Comparison of ENCODE assay signal across 2 cellular contexts in the genomic region with DNA sequence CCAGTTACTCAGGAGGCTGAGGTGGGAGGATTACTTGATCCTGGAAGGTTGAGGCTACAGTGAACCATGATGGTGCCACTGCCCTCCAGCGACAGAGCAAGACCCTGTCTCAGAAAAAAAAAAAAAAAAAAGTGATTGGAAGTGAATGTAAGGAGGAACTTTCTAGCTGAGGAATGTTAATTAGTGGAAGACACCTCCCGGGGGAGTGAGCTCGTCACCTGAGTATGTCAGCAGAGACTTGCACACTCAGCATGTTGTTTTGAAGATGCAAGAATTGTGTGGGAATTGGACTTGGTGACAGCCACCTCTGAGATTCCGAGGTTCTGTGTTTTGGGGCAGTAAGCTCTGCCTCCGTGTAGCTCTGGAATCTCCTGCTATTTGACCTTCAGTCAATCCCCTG.
A peak's percentile ranks its signal among the peaks of the same experiment; 100 is the strongest.
TF ChIP-seq lines count a peak whose summit lies in the region.

No MANE protein-coding gene starts in this region.

TF ChIP-seq in GM23338, 12 proteins besides CTCF, POLR2A, EP300 and RAD21 (continues in another document):
- no peak for TF ChIP-seq ZNF331 (CRISPR knock-in tag; IDR thresholded peaks at IDR 0.05; ENCODE audit: low read depth)
- TF ChIP-seq, protein P1, sequence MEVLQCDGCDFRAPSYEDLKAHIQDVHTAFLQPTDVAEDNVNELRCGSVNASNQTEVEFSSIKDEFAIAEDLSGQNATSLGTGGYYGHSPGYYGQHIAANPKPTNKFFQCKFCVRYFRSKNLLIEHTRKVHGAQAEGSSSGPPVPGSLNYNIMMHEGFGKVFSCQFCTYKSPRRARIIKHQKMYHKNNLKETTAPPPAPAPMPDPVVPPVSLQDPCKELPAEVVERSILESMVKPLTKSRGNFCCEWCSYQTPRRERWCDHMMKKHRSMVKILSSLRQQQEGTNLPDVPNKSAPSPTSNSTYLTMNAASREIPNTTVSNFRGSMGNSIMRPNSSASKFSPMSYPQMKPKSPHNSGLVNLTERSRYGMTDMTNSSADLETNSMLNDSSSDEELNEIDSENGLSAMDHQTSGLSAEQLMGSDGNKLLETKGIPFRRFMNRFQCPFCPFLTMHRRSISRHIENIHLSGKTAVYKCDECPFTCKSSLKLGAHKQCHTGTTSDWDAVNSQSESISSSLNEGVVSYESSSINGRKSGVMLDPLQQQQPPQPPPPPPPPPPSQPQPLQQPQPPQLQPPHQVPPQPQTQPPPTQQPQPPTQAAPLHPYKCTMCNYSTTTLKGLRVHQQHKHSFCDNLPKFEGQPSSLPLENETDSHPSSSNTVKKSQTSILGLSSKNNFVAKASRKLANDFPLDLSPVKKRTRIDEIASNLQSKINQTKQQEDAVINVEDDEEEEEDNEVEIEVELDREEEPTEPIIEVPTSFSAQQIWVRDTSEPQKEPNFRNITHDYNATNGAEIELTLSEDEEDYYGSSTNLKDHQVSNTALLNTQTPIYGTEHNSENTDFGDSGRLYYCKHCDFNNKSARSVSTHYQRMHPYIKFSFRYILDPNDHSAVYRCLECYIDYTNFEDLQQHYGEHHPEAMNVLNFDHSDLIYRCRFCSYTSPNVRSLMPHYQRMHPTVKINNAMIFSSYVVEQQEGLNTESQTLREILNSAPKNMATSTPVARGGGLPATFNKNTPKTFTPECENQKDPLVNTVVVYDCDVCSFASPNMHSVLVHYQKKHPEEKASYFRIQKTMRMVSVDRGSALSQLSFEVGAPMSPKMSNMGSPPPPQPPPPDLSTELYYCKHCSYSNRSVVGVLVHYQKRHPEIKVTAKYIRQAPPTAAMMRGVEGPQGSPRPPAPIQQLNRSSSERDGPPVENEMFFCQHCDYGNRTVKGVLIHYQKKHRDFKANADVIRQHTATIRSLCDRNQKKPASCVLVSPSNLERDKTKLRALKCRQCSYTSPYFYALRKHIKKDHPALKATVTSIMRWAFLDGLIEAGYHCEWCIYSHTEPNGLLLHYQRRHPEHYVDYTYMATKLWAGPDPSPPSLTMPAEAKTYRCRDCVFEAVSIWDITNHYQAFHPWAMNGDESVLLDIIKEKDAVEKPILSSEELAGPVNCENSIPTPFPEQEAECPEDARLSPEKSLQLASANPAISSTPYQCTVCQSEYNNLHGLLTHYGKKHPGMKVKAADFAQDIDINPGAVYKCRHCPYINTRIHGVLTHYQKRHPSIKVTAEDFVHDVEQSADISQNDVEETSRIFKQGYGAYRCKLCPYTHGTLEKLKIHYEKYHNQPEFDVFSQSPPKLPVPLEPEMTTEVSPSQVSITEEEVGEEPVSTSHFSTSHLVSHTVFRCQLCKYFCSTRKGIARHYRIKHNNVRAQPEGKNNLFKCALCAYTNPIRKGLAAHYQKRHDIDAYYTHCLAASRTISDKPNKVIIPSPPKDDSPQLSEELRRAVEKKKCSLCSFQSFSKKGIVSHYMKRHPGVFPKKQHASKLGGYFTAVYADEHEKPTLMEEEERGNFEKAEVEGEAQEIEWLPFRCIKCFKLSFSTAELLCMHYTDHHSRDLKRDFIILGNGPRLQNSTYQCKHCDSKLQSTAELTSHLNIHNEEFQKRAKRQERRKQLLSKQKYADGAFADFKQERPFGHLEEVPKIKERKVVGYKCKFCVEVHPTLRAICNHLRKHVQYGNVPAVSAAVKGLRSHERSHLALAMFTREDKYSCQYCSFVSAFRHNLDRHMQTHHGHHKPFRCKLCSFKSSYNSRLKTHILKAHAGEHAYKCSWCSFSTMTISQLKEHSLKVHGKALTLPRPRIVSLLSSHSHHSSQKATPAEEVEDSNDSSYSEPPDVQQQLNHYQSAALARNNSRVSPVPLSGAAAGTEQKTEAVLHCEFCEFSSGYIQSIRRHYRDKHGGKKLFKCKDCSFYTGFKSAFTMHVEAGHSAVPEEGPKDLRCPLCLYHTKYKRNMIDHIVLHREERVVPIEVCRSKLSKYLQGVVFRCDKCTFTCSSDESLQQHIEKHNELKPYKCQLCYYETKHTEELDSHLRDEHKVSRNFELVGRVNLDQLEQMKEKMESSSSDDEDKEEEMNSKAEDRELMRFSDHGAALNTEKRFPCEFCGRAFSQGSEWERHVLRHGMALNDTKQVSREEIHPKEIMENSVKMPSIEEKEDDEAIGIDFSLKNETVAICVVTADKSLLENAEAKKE (CRISPR knock-in tag; IDR thresholded peaks at IDR 0.05): no peak
- no peak for TF ChIP-seq ZNF114 (CRISPR knock-in tag; IDR thresholded peaks at IDR 0.05)
- TF ChIP-seq NANOG (IDR thresholded peaks at IDR 0.05; ENCODE audit: borderline replicate concordance): no peak
- TF ChIP-seq, protein P2, sequence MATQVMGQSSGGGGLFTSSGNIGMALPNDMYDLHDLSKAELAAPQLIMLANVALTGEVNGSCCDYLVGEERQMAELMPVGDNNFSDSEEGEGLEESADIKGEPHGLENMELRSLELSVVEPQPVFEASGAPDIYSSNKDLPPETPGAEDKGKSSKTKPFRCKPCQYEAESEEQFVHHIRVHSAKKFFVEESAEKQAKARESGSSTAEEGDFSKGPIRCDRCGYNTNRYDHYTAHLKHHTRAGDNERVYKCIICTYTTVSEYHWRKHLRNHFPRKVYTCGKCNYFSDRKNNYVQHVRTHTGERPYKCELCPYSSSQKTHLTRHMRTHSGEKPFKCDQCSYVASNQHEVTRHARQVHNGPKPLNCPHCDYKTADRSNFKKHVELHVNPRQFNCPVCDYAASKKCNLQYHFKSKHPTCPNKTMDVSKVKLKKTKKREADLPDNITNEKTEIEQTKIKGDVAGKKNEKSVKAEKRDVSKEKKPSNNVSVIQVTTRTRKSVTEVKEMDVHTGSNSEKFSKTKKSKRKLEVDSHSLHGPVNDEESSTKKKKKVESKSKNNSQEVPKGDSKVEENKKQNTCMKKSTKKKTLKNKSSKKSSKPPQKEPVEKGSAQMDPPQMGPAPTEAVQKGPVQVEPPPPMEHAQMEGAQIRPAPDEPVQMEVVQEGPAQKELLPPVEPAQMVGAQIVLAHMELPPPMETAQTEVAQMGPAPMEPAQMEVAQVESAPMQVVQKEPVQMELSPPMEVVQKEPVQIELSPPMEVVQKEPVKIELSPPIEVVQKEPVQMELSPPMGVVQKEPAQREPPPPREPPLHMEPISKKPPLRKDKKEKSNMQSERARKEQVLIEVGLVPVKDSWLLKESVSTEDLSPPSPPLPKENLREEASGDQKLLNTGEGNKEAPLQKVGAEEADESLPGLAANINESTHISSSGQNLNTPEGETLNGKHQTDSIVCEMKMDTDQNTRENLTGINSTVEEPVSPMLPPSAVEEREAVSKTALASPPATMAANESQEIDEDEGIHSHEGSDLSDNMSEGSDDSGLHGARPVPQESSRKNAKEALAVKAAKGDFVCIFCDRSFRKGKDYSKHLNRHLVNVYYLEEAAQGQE (IDR thresholded peaks at IDR 0.05; ENCODE audit: unreplicated experiment): no peak
- TF ChIP-seq POLR2AphosphoS5 (IDR thresholded peaks at IDR 0.05; ENCODE audit: low read depth): no peak
- no peak for TF ChIP-seq CREB1 (CRISPR knock-in tag; IDR thresholded peaks at IDR 0.05; ENCODE audit: low read depth)
- no peak for TF ChIP-seq EZH2 (IDR thresholded peaks at IDR 0.05; ENCODE audit: low read depth, unreplicated experiment)
- TF ChIP-seq EZH2phosphoT487 (IDR thresholded peaks at IDR 0.05; ENCODE audit: unreplicated experiment): no peak
- TF ChIP-seq STAT1 (IDR thresholded peaks at IDR 0.05; ENCODE audit: unreplicated experiment): no peak
- no peak for TF ChIP-seq JUNB (IDR thresholded peaks at IDR 0.05; ENCODE audit: unreplicated experiment)

TF ChIP-seq in HepG2, 621 proteins besides CTCF, POLR2A, EP300 and RAD21:
- TF ChIP-seq SIX1 (CRISPR knock-in tag; IDR thresholded peaks at IDR 0.05; ENCODE audit: borderline replicate concordance) (no peak), MAFK (conservative IDR thresholded peaks at IDR 0.05 in 1 of 2, IDR thresholded peaks at IDR 0.05 in 1 of 2; ENCODE audit: low read length in 2 of 2) (peak; percentile 26 to 30; a peak in 2 of 4 replicates)
